ENCODE assay signal across 17 cellular contexts in genomic region chr5:111628901-111629300, GRCh38.
"Had no signal": no experiment of that assay in that cellular context is flagged by ENCODE, and none has a peak within 500 bp of the region (broad histone marks: within the 10 kb centered on the region; RNA-seq: fewer than 3 reads in every experiment).

No MANE protein-coding gene starts in this region.

- H3K27me3 ChIP-seq: ascending aorta, heart left ventricle had no signal

- H3K4me3 ChIP-seq: ascending aorta, coronary artery, heart left ventricle, thoracic aorta had no signal

- H3K4me1 ChIP-seq: ascending aorta had no signal

- DNase-seq: activated CD4-positive, alpha-beta memory T cell treated with anti-CD3 and anti-CD28 coated beads for 36 hours; activated CD4-positive, alpha-beta T cell treated with anti-CD3 and anti-CD28 coated beads for 1 hour; activated gamma-delta T cell; activated naive CD8-positive, alpha-beta T cell treated with anti-CD3 and anti-CD28 coated beads for 36 hours; activated T-cell treated with anti-CD3 and anti-CD28 coated beads, Interleukin-2, amount 50 U/mL, for 48 hours; effector CD4-positive, alpha-beta T cell; heart left ventricle; mesendoderm; stimulated activated CD4-positive, alpha-beta T cell treated with anti-CD3 and anti-CD28 coated beads, Interleukin-4, amount 100 ng/mL, for 1 hour; stimulated activated CD8-positive, alpha-beta memory T cell treated with anti-CD3 and anti-CD28 coated beads, Interleukin-4, amount 100 ng/mL, for 48 hours; stimulated activated naive CD8-positive, alpha-beta T cell treated with anti-CD3 and anti-CD28 coated beads, Interleukin-15, Interleukin-2, amounts not matched to agents 100 U/mL and 50 U/mL, for 24 hours; SW 1271 had no signal

- H3K27ac Mint-ChIP-seq: activated CD4-positive, alpha-beta memory T cell treated with anti-CD3 and anti-CD28 coated beads for 36 hours; activated naive CD8-positive, alpha-beta T cell treated with anti-CD3 and anti-CD28 coated beads for 36 hours; T-helper 2 cell treated with Interferon-gamma antibody and Interleukin-4, amounts not matched to agents 5 μg/mL and 100 μg/mL, for 36 hours had no signal

- H3K4me1 Mint-ChIP-seq: neural crest cell had no signal

- H3K4me3 Mint-ChIP-seq: activated CD4-positive, alpha-beta memory T cell treated with anti-CD3 and anti-CD28 coated beads for 36 hours; activated naive CD8-positive, alpha-beta T cell treated with anti-CD3 and anti-CD28 coated beads for 36 hours; neural crest cell; T-helper 2 cell treated with Interferon-gamma antibody and Interleukin-4, amounts not matched to agents 5 μg/mL and 100 μg/mL, for 36 hours had no signal

- H3K27ac ChIP-seq: ascending aorta, coronary artery, heart left ventricle, thoracic aorta had no signal
